In genomic region chr1:202315576-202316168, GRCh38 we compare ENCODE assay signal across 8 cellular contexts. TPM values are rescaled to one million over a fixed set of nuclear protein-coding genes. Genes with fewer than 3 reads are reported as not detected.
DNase-seq lines count a peak whose midpoint lies in the region; ATAC-seq lines count a peak whose summit lies in the region.

No MANE protein-coding gene starts in this region.

- CTCF ChIA-PET in activated CD4-positive, alpha-beta memory T cell treated with anti-CD3 and anti-CD28 coated beads for 36 hours (lab: Charles Lee), result interaction anchor here (0.8 to 6.8 kb wide), 27 partner anchors 8 to 404 kb away, joined by 3 to 64 read pairs (median 5); partner anchors contain the start of gene LGR6

- peaks cover 5% of the 10 kb centered on the region for H3K4me1 Mint-ChIP-seq in activated CD4-positive, alpha-beta memory T cell treated with anti-CD3 and anti-CD28 coated beads for 36 hours (ENCODE audit: low read depth)

- no peak for ATAC-seq in GM19395 (IDR thresholded peaks at IDR 0.05; ENCODE audit: unreplicated experiment)

- H3K27ac Mint-ChIP-seq in activated CD4-positive, alpha-beta memory T cell treated with anti-CD3 and anti-CD28 coated beads for 36 hours, result no peak overlapping the region

- no peak overlapping the region for H3K4me3 Mint-ChIP-seq in activated CD4-positive, alpha-beta memory T cell treated with anti-CD3 and anti-CD28 coated beads for 36 hours

- H3K36me3 Mint-ChIP-seq in activated CD4-positive, alpha-beta memory T cell treated with anti-CD3 and anti-CD28 coated beads for 36 hours, result no peaks in the 10 kb centered on the region

- intact Hi-C loops in activated CD4-positive, alpha-beta memory T cell treated with anti-CD3 and anti-CD28 coated beads for 36 hours (cut with micrococcal nuclease), result loop anchor here (1.0 kb wide), 2 partner anchors 41 to 122 kb away; partner anchors contain the start of gene LGR6

- peaks cover 4% of the 10 kb centered on the region for H3K27me3 Mint-ChIP-seq in activated CD4-positive, alpha-beta memory T cell treated with anti-CD3 and anti-CD28 coated beads for 36 hours

- POLR2A ChIA-PET in activated CD4-positive, alpha-beta memory T cell treated with anti-CD3 and anti-CD28 coated beads for 36 hours (lab: Charles Lee), result no interaction called here

- no peaks in the 10 kb centered on the region for H3K9me3 Mint-ChIP-seq in activated CD4-positive, alpha-beta memory T cell treated with anti-CD3 and anti-CD28 coated beads for 36 hours

- DNase-seq in DMS153 (lab: John Stamatoyannopoulos, UW), result peak; percentile 69
- peak; percentile 77 for DNase-seq in HK-2 (ENCODE audit: unreplicated experiment)
- peak; percentile 93 for DNase-seq in NCI-H82 (lab: John Stamatoyannopoulos, UW)
- peak; percentile 84 for DNase-seq in activated CD4-positive, alpha-beta memory T cell treated with anti-CD3 and anti-CD28 coated beads for 36 hours
- peak; percentile 64 for DNase-seq in effector CD4-positive, alpha-beta T cell
- DNase-seq in lung microvascular endothelial cell (ENCODE audit: low read depth in 2 of 2), result peak; percentile 80 to 90
- DNase-seq in stimulated activated CD8-positive, alpha-beta memory T cell treated with anti-CD3 and anti-CD28 coated beads, Interleukin-15, amount 100 ng/mL, for 1 hour (ENCODE audit: low read depth), result peak; percentile 68

RNA-seq across cellular contexts. Expression of gene UBE2T, which starts 26.1 kb away (rescaled TPM):
- 100 to 1,000 TPM; 109 to 113 TPM for total RNA-seq in activated CD4-positive, alpha-beta memory T cell treated with anti-CD3 and anti-CD28 coated beads for 36 hours
- total RNA-seq in lung microvascular endothelial cell, result 5.4 and 15.0 TPM in 2 replicates

RNA-seq across cellular contexts. Expression of gene PPP1R12B, which starts 32.8 kb away (rescaled TPM):
- 1 to 10 TPM; 8.2 to 8.6 TPM for total RNA-seq in activated CD4-positive, alpha-beta memory T cell treated with anti-CD3 and anti-CD28 coated beads for 36 hours
- 3.1 and 5.0 TPM in 2 replicates for total RNA-seq in lung microvascular endothelial cell
